Comparison of ENCODE assay signal across 8 cellular contexts in the genomic region with DNA sequence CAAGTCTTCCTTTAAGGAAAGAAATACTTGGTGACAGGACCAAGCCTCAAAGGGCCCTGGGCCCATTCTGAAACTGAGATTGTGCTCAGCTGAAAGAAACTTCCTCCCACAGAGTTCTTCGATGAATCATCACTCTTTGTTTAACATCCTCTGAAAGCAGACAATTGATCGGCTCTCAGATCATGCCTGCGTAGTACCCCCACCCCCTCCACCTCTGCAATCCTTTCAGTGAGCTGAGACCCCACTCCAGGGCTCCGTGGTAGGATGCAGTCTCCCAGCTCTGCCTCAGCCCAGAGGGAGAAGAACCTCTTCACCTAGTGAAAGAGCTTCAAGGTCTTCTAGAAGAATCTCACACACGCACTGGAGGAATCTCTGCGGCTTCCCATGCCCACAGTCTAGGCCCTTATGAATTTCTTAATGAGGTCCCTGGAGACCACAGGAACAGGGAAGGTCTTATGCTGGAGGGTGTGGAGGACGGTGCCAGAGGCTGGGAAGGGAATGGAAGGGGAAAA.
DNase-seq lines count a peak whose midpoint lies in the region; ATAC-seq, FAIRE-seq and TF ChIP-seq lines count a peak whose summit lies in the region.

No MANE protein-coding gene starts in this region.

- peaks cover 7% of the 10 kb centered on the region; the same call in 1 of the 2 replicates for H3K79me2 ChIP-seq in PC-3 (ENCODE audit: low read length)
- H3K79me2 ChIP-seq in GM12878 (ENCODE audit: control insufficient read depth, insufficient read depth, low read length) = no peaks in the 10 kb centered on the region

- no peaks in the 10 kb centered on the region for H3K9me2 ChIP-seq in PC-3 (replicated peaks; ENCODE audit: low read length)

- CTCF ChIA-PET in PC-3 (lab: Charles Lee) (interaction anchor here (0.6 kb wide), 1 partner anchor 20 kb away, joined by 3 read pairs; no protein-coding TSS in a partner anchor), GM12878 (lab: Yijun Ruan, JAX) (interaction anchor here (0.9 to 1.5 kb wide), 5 partner anchors 14 to 144 kb away, joined by 3 to 4 read pairs (median 3); no protein-coding TSS in a partner anchor)

- no TSS peak for BruUV-seq in PC-3 (replicated peaks; lab: Mats Ljungman, UMichigan)
- BruUV-seq in GM12878 (replicated peaks; lab: Mats Ljungman, UMichigan) = no TSS peak

- TF ChIP-seq CTCF in PC-3 (conservative IDR thresholded peaks at IDR 0.05; ENCODE audit: low read depth, low read length) (no peak), GM12878 (IDR thresholded peaks at IDR 0.05 in 2 of 3, conservative IDR thresholded peaks at IDR 0.05 in 1 of 3; ENCODE audit: control insufficient read depth in 2 of 3, extremely low read depth in 1 of 3, insufficient read depth in 1 of 3, low read depth in 3 of 3, low read length in 3 of 3) (no peak)

- in situ Hi-C loops in GM12878 (cut with MboI) = no loop called here

- POLR2A ChIA-PET in PC-3 (lab: Charles Lee; ENCODE audit: unreplicated experiment) = no interaction called here
- POLR2A ChIA-PET in GM12878 (lab: Charles Lee) = interaction anchor here (0.6 kb wide), 3 partner anchors 9 to 177 kb away, joined by 3 to 6 read pairs (median 3); no protein-coding TSS in a partner anchor

- peak overlapping the region; percentile 52; the same call in 1 of the 2 replicates for H2AFZ ChIP-seq in PC-3 (ENCODE audit: low read length)
- H2AFZ ChIP-seq in GM12878 (ENCODE audit: control insufficient read depth, low read depth, low read length) = no peak overlapping the region

- FAIRE-seq in H54 (lab: Jason Lieb, UNC) = peak; percentile 33
- FAIRE-seq in GM12878 (lab: Jason Lieb, UNC) = peak; percentile 59

- ATAC-seq in PC-3 = peak; percentile 30
- peak; percentile 52 for ATAC-seq in GM12878

- H3K36me3 ChIP-seq in PC-3 (ENCODE audit: low read depth, low read length) (no peaks in the 10 kb centered on the region), GM12878 (ENCODE audit: control insufficient read depth in 2 of 2, insufficient read depth in 2 of 2, low read length in 1 of 2) (no peaks in the 10 kb centered on the region)

- H3K4me1 ChIP-seq in PC-3 (ENCODE audit: insufficient read depth, low read length) (peaks cover 17% of the 10 kb centered on the region), GM12878 (ENCODE audit: control insufficient read depth, insufficient read depth, low read length) (peaks cover 14% of the 10 kb centered on the region)

- H3K9ac ChIP-seq in PC-3 (ENCODE audit: low read length) (no peak overlapping the region), GM12878 (ENCODE audit: control insufficient read depth, insufficient read depth, low read length) (no peak overlapping the region)

- peak overlapping the region; percentile 47 for H3K4me2 ChIP-seq in PC-3 (ENCODE audit: low read length)
- H3K4me2 ChIP-seq in GM12878 (ENCODE audit: control insufficient read depth, insufficient read depth) = peak overlapping the region; percentile 69; the same call in 1 of the 2 replicates

- SMC1A ChIA-PET in GM12878 (lab: Charles Lee; ENCODE audit: uncharacterized antibody, unreplicated experiment) = interaction anchor here (0.8 to 1.9 kb wide), 8 partner anchors 22 to 352 kb away, joined by 3 to 7 read pairs (median 4); partner anchors contain the start of gene TIAM1

- no peak for TF ChIP-seq POLR2A in H54 (IDR thresholded peaks at IDR 0.05; ENCODE audit: low read depth, low read length)
- no peak for TF ChIP-seq POLR2A in GM12878 (IDR thresholded peaks at IDR 0.05; ENCODE audit: low read depth, low read length)

- H3K9me3 ChIP-seq in PC-3 (ENCODE audit: low read length) (no peaks in the 10 kb centered on the region), GM12878 (replicated peaks; ENCODE audit: control insufficient read depth, insufficient read depth, low read length) (no peaks in the 10 kb centered on the region)

- DNase-seq in ELR (ENCODE audit: low read depth) (peak; percentile 52), H54 (ENCODE audit: insufficient read length, low spot score) (peak; percentile 80), PC-3 (peak; percentile 78), GM12878 (ENCODE audit: low read depth, low spot score) (peak; percentile 46), GF-D8 (lab: John Stamatoyannopoulos, UW) (no peak), NCI-H510A treated with DMSO at 0.1 percent for 48 hours (lab: John Stamatoyannopoulos, UW) (no peak), DMS153 treated with DMSO at 0.1 percent for 48 hours (lab: John Stamatoyannopoulos, UW; ENCODE audit: unreplicated experiment) (no peak)
- DNase-seq in stimulated activated CD4-positive, alpha-beta T cell treated with anti-CD3 and anti-CD28 coated beads, Interleukin-15, amount 100 ng/mL, for 24 hours = peak; percentile 61

- H3K27me3 ChIP-seq in PC-3 (ENCODE audit: low read length) = no peaks in the 10 kb centered on the region
- peaks cover 0 to 5% of the 10 kb centered on the region in 2 experiments; a peak in 1 of 4 replicates for H3K27me3 ChIP-seq in GM12878 (replicated peaks in 1 of 2; ENCODE audit: control insufficient read depth in 2 of 2, insufficient read depth in 2 of 2, low read length in 1 of 2)

- H3F3A ChIP-seq in PC-3 (ENCODE audit: low read length, unreplicated experiment) = no peaks in the 10 kb centered on the region

- H3K4me3 ChIP-seq in PC-3 (ENCODE audit: low read length) = peak overlapping the region; percentile 9; the same call in 1 of the 2 replicates
- H3K4me3 ChIP-seq in GM12878 = no peak overlapping the region

- H4K20me1 ChIP-seq in PC-3 (ENCODE audit: low read length) (no peaks in the 10 kb centered on the region), GM12878 (ENCODE audit: control insufficient read depth, insufficient read depth) (no peaks in the 10 kb centered on the region)

- RAD21 ChIA-PET in GM12878 (lab: Charles Lee; ENCODE audit: unreplicated experiment) = interaction anchor here (0.5 to 1.5 kb wide), 7 partner anchors 11 to 227 kb away, joined by 3 to 6 read pairs (median 4); no protein-coding TSS in a partner anchor

- 8% methylated on average over 7 of the region's 7 CpGs for WGBS in GM12878 (ENCODE audit: insufficient coverage, insufficient replicate concordance, low lambda C conversion rate, missing lambda C conversion rate)

- intact Hi-C loops in PC-3 (cut with micrococcal nuclease) (no loop called here), GM12878 (cut with micrococcal nuclease; ENCODE audit: unreplicated experiment) (loop anchor here (1.0 kb wide), 1 partner anchor 45 kb away; no protein-coding TSS in a partner anchor)

- H3K27ac ChIP-seq in PC-3 (ENCODE audit: low read length) (0 out of 2 replicates have a peak overlapping the region, but pooled peaks have one; percentile 8), GM12878 (ENCODE audit: control insufficient read depth, insufficient read depth) (no peak overlapping the region)

- TF ChIP-seq RAD21 in GM12878 (IDR thresholded peaks at IDR 0.05; ENCODE audit: insufficient read depth, low read depth, low read length) = no peak

- no peak; a peak in 2 of 4 replicates for TF ChIP-seq EP300 in GM12878 (IDR thresholded peaks at IDR 0.05; ENCODE audit: borderline replicate concordance in 1 of 2, control insufficient read depth in 1 of 2, low read depth in 2 of 2, low read length in 2 of 2)

TF ChIP-seq in GM12878, 131 proteins besides CTCF, POLR2A, EP300 and RAD21 (continues in another document):
- no peak for TF ChIP-seq RBBP5 (conservative IDR thresholded peaks at IDR 0.05)
- TF ChIP-seq SMC3 (IDR thresholded peaks at IDR 0.05; ENCODE audit: borderline replicate concordance, low read length) = no peak
- TF ChIP-seq MXI1 (IDR thresholded peaks at IDR 0.05; ENCODE audit: low read depth, low read length) = 0 out of 2 replicates have a peak, but pooled peaks have one; percentile 36
- no peak for TF ChIP-seq CHD1 (IDR thresholded peaks at IDR 0.05; ENCODE audit: low read depth, low read length)
- TF ChIP-seq BRCA1 (IDR thresholded peaks at IDR 0.05; ENCODE audit: low read depth, low read length) = no peak
- TF ChIP-seq HDAC2 (IDR thresholded peaks at IDR 0.05) = no peak
- TF ChIP-seq, protein P1, sequence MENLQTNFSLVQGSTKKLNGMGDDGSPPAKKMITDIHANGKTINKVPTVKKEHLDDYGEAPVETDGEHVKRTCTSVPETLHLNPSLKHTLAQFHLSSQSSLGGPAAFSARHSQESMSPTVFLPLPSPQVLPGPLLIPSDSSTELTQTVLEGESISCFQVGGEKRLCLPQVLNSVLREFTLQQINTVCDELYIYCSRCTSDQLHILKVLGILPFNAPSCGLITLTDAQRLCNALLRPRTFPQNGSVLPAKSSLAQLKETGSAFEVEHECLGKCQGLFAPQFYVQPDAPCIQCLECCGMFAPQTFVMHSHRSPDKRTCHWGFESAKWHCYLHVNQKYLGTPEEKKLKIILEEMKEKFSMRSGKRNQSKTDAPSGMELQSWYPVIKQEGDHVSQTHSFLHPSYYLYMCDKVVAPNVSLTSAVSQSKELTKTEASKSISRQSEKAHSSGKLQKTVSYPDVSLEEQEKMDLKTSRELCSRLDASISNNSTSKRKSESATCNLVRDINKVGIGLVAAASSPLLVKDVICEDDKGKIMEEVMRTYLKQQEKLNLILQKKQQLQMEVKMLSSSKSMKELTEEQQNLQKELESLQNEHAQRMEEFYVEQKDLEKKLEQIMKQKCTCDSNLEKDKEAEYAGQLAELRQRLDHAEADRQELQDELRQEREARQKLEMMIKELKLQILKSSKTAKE (IDR thresholded peaks at IDR 0.05; ENCODE audit: low read depth, poor library complexity, severe bottlenecking) = peak; percentile 66
- TF ChIP-seq IRF5 (IDR thresholded peaks at IDR 0.05; ENCODE audit: borderline replicate concordance) = no peak

Comparison
In these comparisons a context has a peak if more than half of its experiments do, and no peak if none do; other contexts are left out.
1. DNase-seq: peak in ELR (single experiment), H54 (single experiment), PC-3 (single experiment), GM12878 (single experiment) and stimulated activated CD4-positive, alpha-beta T cell treated with anti-CD3 and anti-CD28 coated beads, Interleukin-15, amount 100 ng/mL, for 24 hours (single experiment); none in GF-D8 (single experiment), NCI-H510A treated with DMSO at 0.1 percent for 48 hours (single experiment) and DMS153 treated with DMSO at 0.1 percent for 48 hours (single experiment).